In genomic region chr10:43121444-43121843, GRCh38 we compare ENCODE assay signal across 13 cellular contexts. TPM values are rescaled to one million over a fixed set of nuclear protein-coding genes. Genes with fewer than 3 reads are reported as not detected.
DNase-seq lines count a peak whose midpoint lies in the region; ATAC-seq, FAIRE-seq and TF ChIP-seq lines count a peak whose summit lies in the region.
"Had no signal": no experiment of that assay in that cellular context is flagged by ENCODE, and none has a peak within 500 bp of the region (broad histone marks: within the 10 kb centered on the region; RNA-seq: fewer than 3 reads in every experiment).

No MANE protein-coding gene starts in this region.

- no peak overlapping the region for H3K9ac ChIP-seq in GM23248

- H3K36me3 Mint-ChIP-seq in effector memory CD8-positive, alpha-beta T cell (ENCODE audit: insufficient read depth) = no peaks in the 10 kb centered on the region

- no peak for TF ChIP-seq POLR2A in NB4 (IDR thresholded peaks at IDR 0.05; ENCODE audit: extremely low read depth, insufficient read length)

- H3K4me1 ChIP-seq in left ventricle myocardium inferior (peaks cover 9% of the 10 kb centered on the region), GM23248 (ENCODE audit: insufficient read depth) (no peaks in the 10 kb centered on the region)
- H3K4me1 ChIP-seq: SJCRH30, tibial artery had no signal

- 82 to 100% methylated on average over 1 of the region's 1 CpG for WGBS in GM23248 (ENCODE audit: low coverage in 1 of 2, low lambda C conversion rate in 2 of 2, missing lambda C conversion rate in 2 of 2), 2 experiments

- H3K4me2 ChIP-seq in GM23248 (ENCODE audit: unreplicated experiment) = no peak overlapping the region

- H3K27me3 Mint-ChIP-seq in effector memory CD8-positive, alpha-beta T cell = no peaks in the 10 kb centered on the region

- FAIRE-seq in urothelium cell line (lab: Jason Lieb, UNC) = peak; percentile 74

- no peaks in the 10 kb centered on the region for H4K20me1 ChIP-seq in GM23248 (ENCODE audit: insufficient read depth)

- H3K27me3 ChIP-seq in left ventricle myocardium inferior (ENCODE audit: low read depth) (peaks cover 4% of the 10 kb centered on the region), GM23248 (replicated peaks; ENCODE audit: insufficient read depth) (no peaks in the 10 kb centered on the region; the same call in 1 of the 2 replicates)
- H3K27me3 ChIP-seq: dorsolateral prefrontal cortex, SJCRH30 had no signal

- H3K9me3 ChIP-seq in left ventricle myocardium inferior (replicated peaks) (no peaks in the 10 kb centered on the region), GM23248 (ENCODE audit: low read depth) (no peaks in the 10 kb centered on the region)
- H3K9me3 ChIP-seq: SJCRH30, tibial artery had no signal

- no peaks in the 10 kb centered on the region for H3K79me2 ChIP-seq in GM23248 (ENCODE audit: insufficient read depth)

- in situ Hi-C loops in GM23248 (cut with MboI) = no loop called here

- intact Hi-C loops in left ventricle myocardium superior (cut with micrococcal nuclease) (no loop called here), left ventricle myocardium inferior (cut with micrococcal nuclease) (no loop called here)

- no peak overlapping the region for H2AFZ ChIP-seq in GM23248

- H3K27ac ChIP-seq in left ventricle myocardium inferior (replicated peaks) (no peak overlapping the region), GM23248 (no peak overlapping the region)
- H3K27ac ChIP-seq: dorsolateral prefrontal cortex, SJCRH30, tibial artery had no signal

- peak overlapping the region; percentile 47 to 62 for H3K4me3 Mint-ChIP-seq in effector memory CD8-positive, alpha-beta T cell
- H3K4me3 Mint-ChIP-seq: neural crest cell had no signal

- H3K4me3 ChIP-seq in left ventricle myocardium inferior (no peak overlapping the region), NB4 (ENCODE audit: low read depth, low read length) (no peak overlapping the region), GM23248 (no peak overlapping the region)
- H3K4me3 ChIP-seq: dorsolateral prefrontal cortex, SJCRH30, tibial artery had no signal

- peaks cover 21 to 25% of the 10 kb centered on the region in 2 donors for H3K4me1 Mint-ChIP-seq in effector memory CD8-positive, alpha-beta T cell (ENCODE audit: low read depth in 2 of 2)

- no peaks in the 10 kb centered on the region for H3F3A ChIP-seq in GM23248 (ENCODE audit: insufficient read depth)

- DNase-seq in left ventricle myocardium superior (no peak), left ventricle myocardium inferior (no peak), NB4 (ENCODE audit: low read depth) (peak; percentile 59), urothelium cell line (ENCODE audit: low spot score) (no peak), hypothalamus (lab: John Stamatoyannopoulos, UW) (no peak), GM23248 (no peak)
- DNase-seq in effector memory CD8-positive, alpha-beta T cell = no peak
- DNase-seq: NCI-H446 treated with DMSO at 0.1 percent for 48 hours had no signal

- ATAC-seq in left ventricle myocardium superior (peak; percentile 32), HG02885 (IDR thresholded peaks at IDR 0.05; ENCODE audit: poor library complexity, unreplicated experiment) (no peak)
- ATAC-seq in effector memory CD8-positive, alpha-beta T cell (replicated peaks) = no peak

- TF ChIP-seq CTCF in left ventricle myocardium inferior (IDR thresholded peaks at IDR 0.05; ENCODE audit: borderline replicate concordance) = no peak
- no peak for TF ChIP-seq CTCF in NB4 (IDR thresholded peaks at IDR 0.05; ENCODE audit: low read depth, low read length)

- no peaks in the 10 kb centered on the region for H3K9me2 ChIP-seq in GM23248 (ENCODE audit: insufficient read depth)

- H3K27ac Mint-ChIP-seq in effector memory CD8-positive, alpha-beta T cell = peak overlapping the region; percentile 90 to 97

- no peaks in the 10 kb centered on the region for H3K36me3 ChIP-seq in left ventricle myocardium inferior
- no peaks in the 10 kb centered on the region for H3K36me3 ChIP-seq in GM23248 (ENCODE audit: low read depth)
- H3K36me3 ChIP-seq: SJCRH30, tibial artery had no signal

- H3K9me3 Mint-ChIP-seq in effector memory CD8-positive, alpha-beta T cell = no peaks in the 10 kb centered on the region
- H3K9me3 Mint-ChIP-seq: neural crest cell had no signal

RNA-seq across cellular contexts. Expression of gene CSGALNACT2, which starts 16.8 kb away (rescaled TPM):
- total RNA-seq in left ventricle myocardium superior (7.7 TPM), left ventricle myocardium inferior (7.1 TPM)
- total RNA-seq in GM23248 (2014; rRNA removed; shearing (Covaris generic)) = 11.5 and 17.4 TPM in 2 replicates
- polyA plus RNA-seq in GM23248 (2016; fragmentation: Nextera tagmentation; extraction: Ambion mirVana) = 26.3 and 27.8 TPM in 2 replicates

RNA-seq across cellular contexts. Expression of gene RET, which starts 44.6 kb away (rescaled TPM):
- total RNA-seq in left ventricle myocardium superior (8.4 TPM), left ventricle myocardium inferior (0.60 TPM)
- not detected in 2 replicates for total RNA-seq in GM23248 (2014; rRNA removed; shearing (Covaris generic))
- polyA plus RNA-seq in GM23248 (2016; fragmentation: Nextera tagmentation; extraction: Ambion mirVana) = not detected in 2 replicates
